Comparison of ENCODE assay signal across 8 cellular contexts in genomic region chr12:80195143-80195726, GRCh38.
DNase-seq lines count a peak whose midpoint lies in the region; ATAC-seq and TF ChIP-seq lines count a peak whose summit lies in the region.

No MANE protein-coding gene starts in this region.

- ATAC-seq in GM21786 (IDR thresholded peaks at IDR 0.05; ENCODE audit: unreplicated experiment) (peak; percentile 61), body of pancreas (no peak), lower lobe of right lung (no peak)

- H3K36me3 ChIP-seq in DOHH2 (ENCODE audit: control insufficient read depth, low read length): no peaks in the 10 kb centered on the region
- H3K36me3 ChIP-seq in body of pancreas (replicated peaks in 1 of 2; ENCODE audit: insufficient read depth in 1 of 2, low read depth in 2 of 2): no peaks in the 10 kb centered on the region
- no peaks in the 10 kb centered on the region for H3K36me3 ChIP-seq in lower lobe of right lung

- peaks cover 0 to 2% (median 0%) of the 10 kb centered on the region in 6 donors for H3K9me3 Mint-ChIP-seq in immature natural killer cell

- H3K9me3 ChIP-seq in DOHH2 (ENCODE audit: control insufficient read depth, insufficient read depth, low read length): no peaks in the 10 kb centered on the region
- H3K9me3 ChIP-seq in body of pancreas: no peaks in the 10 kb centered on the region
- no peaks in the 10 kb centered on the region for H3K9me3 ChIP-seq in lower lobe of right lung

- no peak overlapping the region for H3K4me3 ChIP-seq in DOHH2 (ENCODE audit: low read length)
- H3K4me3 ChIP-seq in body of pancreas: no peak overlapping the region
- H3K4me3 ChIP-seq in lower lobe of right lung: no peak overlapping the region

- H4K20me1 ChIP-seq in DOHH2 (ENCODE audit: control insufficient read depth, insufficient read depth, low read depth, low read length): no peaks in the 10 kb centered on the region

- H3F3A ChIP-seq in DOHH2 (ENCODE audit: control insufficient read depth, insufficient read depth): no peaks in the 10 kb centered on the region

- H3K79me2 ChIP-seq in DOHH2 (ENCODE audit: control insufficient read depth, low read length): no peaks in the 10 kb centered on the region

- 0 to 4% methylated on average over 1 of the region's 1 CpG for WGBS in body of pancreas, 2 donors

- no peak overlapping the region for H3K4me2 ChIP-seq in DOHH2 (ENCODE audit: low read length)

- no peak overlapping the region for H3K27ac Mint-ChIP-seq in immature natural killer cell

- peaks cover 0 to 4% (median 1%) of the 10 kb centered on the region in 3 donors for H3K27me3 Mint-ChIP-seq in immature natural killer cell (ENCODE audit: low read depth in 3 of 3)

- H3K27me3 ChIP-seq in DOHH2 (ENCODE audit: control insufficient read depth, low read length) (no peaks in the 10 kb centered on the region), body of pancreas (no peaks in the 10 kb centered on the region), lower lobe of right lung (ENCODE audit: low read depth) (no peaks in the 10 kb centered on the region)

- H3K9me2 ChIP-seq in DOHH2 (replicated peaks; ENCODE audit: control insufficient read depth, low read length): no peaks in the 10 kb centered on the region

- TF ChIP-seq CTCF in DOHH2 (IDR thresholded peaks at IDR 0.05; ENCODE audit: low read depth, low read length, poor library complexity, severe bottlenecking) (peak; percentile 34), body of pancreas (IDR thresholded peaks at IDR 0.05) (peak in 6 of 7 experiments; percentile 9 to 43 (median 29)), lower lobe of right lung (IDR thresholded peaks at IDR 0.05) (peak; percentile 56)

- H3K4me1 ChIP-seq in DOHH2 (ENCODE audit: control insufficient read depth, low read length) (no peaks in the 10 kb centered on the region), body of pancreas (no peaks in the 10 kb centered on the region), lower lobe of right lung (no peaks in the 10 kb centered on the region)

- H3K4me1 Mint-ChIP-seq in immature natural killer cell: no peaks in the 10 kb centered on the region

- no peak overlapping the region for H3K27ac ChIP-seq in DOHH2 (ENCODE audit: low read depth, low read length)
- H3K27ac ChIP-seq in body of pancreas: no peak overlapping the region
- H3K27ac ChIP-seq in lower lobe of right lung: no peak overlapping the region

- H3K4me3 Mint-ChIP-seq in immature natural killer cell: no peak overlapping the region

- peak; percentile 57 for DNase-seq in NCI-H1694 (lab: John Stamatoyannopoulos, UW)
- DNase-seq in body of pancreas: peak in 2 of 4 donors; percentile 10 to 25
- DNase-seq in lower lobe of right lung: no peak
- no peak for DNase-seq in immature natural killer cell
- no peak for DNase-seq in activated CD4-positive, alpha-beta T cell treated with anti-CD3 and anti-CD28 coated beads for 1 hour
- DNase-seq in NOMO-1 (lab: John Stamatoyannopoulos, UW; ENCODE audit: unreplicated experiment in 2 of 2): no peak

- intact Hi-C loops in body of pancreas (cut with DNase I): no loop called here
- intact Hi-C loops in lower lobe of right lung (cut with DNase I): no loop called here

- H3K36me3 Mint-ChIP-seq in immature natural killer cell: no peaks in the 10 kb centered on the region

- TF ChIP-seq POLR2A in body of pancreas (IDR thresholded peaks at IDR 0.05): no peak
